ENCODE assay signal across 8 cellular contexts in the genomic region with DNA sequence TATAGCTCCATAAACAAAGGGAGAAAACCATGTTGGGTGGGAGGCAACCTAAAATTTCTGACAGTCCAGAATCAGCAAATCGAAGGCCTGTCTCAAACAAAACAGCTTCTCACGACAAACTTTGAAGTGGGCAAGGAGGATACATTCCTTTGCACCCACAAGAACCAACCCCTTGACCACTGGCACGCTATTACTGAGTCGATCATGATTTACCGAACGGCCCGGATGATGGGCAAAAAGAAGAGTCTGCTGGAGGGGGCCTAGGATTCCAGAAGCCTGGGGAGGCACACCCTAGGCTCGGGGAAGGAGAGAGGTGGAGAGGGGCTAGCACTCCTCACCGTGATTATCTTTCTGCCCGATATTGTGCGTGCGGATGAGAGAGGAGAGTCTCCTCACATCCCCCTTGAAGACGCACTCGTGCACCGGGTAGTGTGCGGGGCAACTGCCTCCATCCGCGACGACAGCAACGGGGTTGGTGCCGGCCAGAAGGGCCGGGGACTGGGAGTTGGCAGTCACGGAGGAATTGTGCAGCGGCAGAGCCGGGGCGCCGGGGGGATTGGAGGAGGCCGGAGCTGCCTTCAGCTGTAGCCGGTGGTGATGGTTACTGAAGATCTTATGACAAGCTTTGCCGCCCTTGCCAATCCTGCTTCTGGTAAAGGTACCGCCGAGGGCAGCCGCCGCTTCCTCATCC. TPM values are rescaled to one million over a fixed set of nuclear protein-coding genes. Genes with fewer than 3 reads are reported as not detected.
A peak's percentile ranks its signal among the peaks of the same experiment; 100 is the strongest.
DNase-seq lines count a peak whose midpoint lies in the region; ATAC-seq and TF ChIP-seq lines count a peak whose summit lies in the region.

No MANE protein-coding gene starts in this region.

- H3K4me1 ChIP-seq in NT2/D1 (ENCODE audit: insufficient read depth, insufficient read length) = no peaks in the 10 kb centered on the region
- H3K4me1 ChIP-seq in iPS-15b (ENCODE audit: control insufficient read depth, insufficient read depth, low read length) = peaks cover 2% of the 10 kb centered on the region
- H3K4me1 ChIP-seq in skeletal muscle tissue (ENCODE audit: control insufficient read depth in 3 of 3, insufficient read depth in 3 of 3, low read length in 3 of 3) = peaks cover 4 to 16% (median 15%) of the 10 kb centered on the region in 3 donors

- H3K9me3 ChIP-seq in NT2/D1 (ENCODE audit: insufficient read depth, low read length) (no peaks in the 10 kb centered on the region), iPS-15b (ENCODE audit: control insufficient read depth, insufficient read depth, low read length) (no peaks in the 10 kb centered on the region), skeletal muscle tissue (ENCODE audit: control insufficient read depth in 3 of 3, low read length in 3 of 3) (no peaks in the 10 kb centered on the region)

- H3K9ac ChIP-seq in NT2/D1 (ENCODE audit: insufficient read length, low read depth) = peak overlapping the region; percentile 99
- H3K9ac ChIP-seq in iPS-15b (ENCODE audit: low read depth, low read length) = peak overlapping the region; percentile 98
- peak overlapping the region; percentile 97 to 98 (median 97) for H3K9ac ChIP-seq in skeletal muscle tissue (ENCODE audit: low read depth in 1 of 3, low read length in 3 of 3)

- H3K4me3 ChIP-seq in NT2/D1 (ENCODE audit: insufficient read length, low read depth) = peak overlapping the region; percentile 99
- H3K4me3 ChIP-seq in iPS-15b (ENCODE audit: low read depth, low read length) = peak overlapping the region; percentile 84
- peak overlapping the region; percentile 88 to 100 (median 98) for H3K4me3 ChIP-seq in skeletal muscle tissue (ENCODE audit: low read length in 3 of 3)

- H3K27ac ChIP-seq in skeletal muscle tissue (ENCODE audit: low read depth, low read length) = peak overlapping the region; percentile 95

- H3K36me3 ChIP-seq in NT2/D1 (ENCODE audit: insufficient read depth, insufficient read length, low read length) = peaks cover 42% of the 10 kb centered on the region
- H3K36me3 ChIP-seq in iPS-15b (ENCODE audit: control insufficient read depth, insufficient read depth, low read length) = peaks cover 7% of the 10 kb centered on the region
- peaks cover 0 to 3% (median 0%) of the 10 kb centered on the region in 3 donors for H3K36me3 ChIP-seq in skeletal muscle tissue (ENCODE audit: control insufficient read depth in 3 of 3, insufficient read depth in 3 of 3, low read length in 3 of 3)

- no peak for TF ChIP-seq CTCF in AG09319 (IDR thresholded peaks at IDR 0.05; ENCODE audit: low read depth, low read length)

- ATAC-seq in GM18517 (IDR thresholded peaks at IDR 0.05; ENCODE audit: unreplicated experiment) = peak; percentile 34
- ATAC-seq in HG03025 (IDR thresholded peaks at IDR 0.05; ENCODE audit: low FRiP score, unreplicated experiment) = peak; percentile 34

- peak; percentile 36 for DNase-seq in AG09319 (ENCODE audit: extremely low read depth, low read depth)
- DNase-seq in NT2/D1 (ENCODE audit: low read depth, low spot score) = no peak
- DNase-seq in amniotic epithelial cell (ENCODE audit: low read depth) = peak; percentile 73
- no peak for DNase-seq in NCI-H2029 (lab: John Stamatoyannopoulos, UW)

- H3K27me3 ChIP-seq in NT2/D1 (ENCODE audit: insufficient read depth, insufficient read length) (no peaks in the 10 kb centered on the region), iPS-15b (ENCODE audit: control insufficient read depth, insufficient read depth, low read length) (no peaks in the 10 kb centered on the region), skeletal muscle tissue (ENCODE audit: control insufficient read depth in 3 of 3, insufficient read depth in 3 of 3, low read length in 3 of 3) (no peaks in the 10 kb centered on the region)

RNA-seq across cellular contexts. Expression of a gene that starts 0.7 kb away (rescaled TPM):
- total RNA-seq in skeletal muscle tissue = 50.6 TPM

RNA-seq across cellular contexts. Expression of a gene that starts 57.3 kb away (rescaled TPM):
- 2.1 TPM for total RNA-seq in skeletal muscle tissue

Comparison
In these comparisons a context has a peak if more than half of its experiments do, and no peak if none do; other contexts are left out.
1. DNase-seq: peak in AG09319 (single experiment) and amniotic epithelial cell (single experiment); none in NT2/D1 (single experiment) and NCI-H2029 (single experiment).
2. Peak in every context shown above with its lines, with median percentiles within 50 percentile points of each other: H3K4me3 ChIP-seq and H3K9ac ChIP-seq.